Comparison of ENCODE assay signal across 17 cellular contexts in genomic region chr2:33859191-33859590, GRCh38.
DNase-seq lines count a peak whose midpoint lies in the region; ATAC-seq and TF ChIP-seq lines count a peak whose summit lies in the region.
"Had no signal": no experiment of that assay in that cellular context is flagged by ENCODE, and none has a peak within 500 bp of the region (broad histone marks: within the 10 kb centered on the region; RNA-seq: fewer than 3 reads in every experiment).

No MANE protein-coding gene starts in this region.

- POLR2A ChIA-PET in WTC11 (lab: Charles Lee) = no interaction called here

- TF ChIP-seq POLR2A in spleen (IDR thresholded peaks at IDR 0.05) = no peak

- no peak overlapping the region for H3K4me3 ChIP-seq in spleen
- H3K4me3 ChIP-seq: SJSA1 had no signal

- H3K9me3 ChIP-seq in spleen = peaks cover 0 to 15% (median 7%) of the 10 kb centered on the region in 8 donors

- TF ChIP-seq CTCF in WTC11 (IDR thresholded peaks at IDR 0.05) (no peak), progenitor cell of endocrine pancreas (IDR thresholded peaks at IDR 0.05; ENCODE audit: unreplicated experiment) (no peak), spleen (IDR thresholded peaks at IDR 0.05 in 8 of 11, conservative IDR thresholded peaks at IDR 0.05 in 3 of 11) (no peak)

- H3K36me3 ChIP-seq in spleen = no peaks in the 10 kb centered on the region
- H3K36me3 ChIP-seq: SJSA1 had no signal

- H3K27me3 Mint-ChIP-seq in activated naive CD8-positive, alpha-beta T cell = no peaks in the 10 kb centered on the region
- H3K27me3 Mint-ChIP-seq in activated naive CD8-positive, alpha-beta T cell treated with anti-CD3 and anti-CD28 coated beads, Interleukin-2, amount 50 U/mL, for 24 hours = no peaks in the 10 kb centered on the region
- H3K27me3 Mint-ChIP-seq in WTC11 (ENCODE audit: low read depth) (peaks cover 4% of the 10 kb centered on the region), progenitor cell of endocrine pancreas (no peaks in the 10 kb centered on the region)

- H3K36me3 Mint-ChIP-seq in activated naive CD8-positive, alpha-beta T cell = no peaks in the 10 kb centered on the region
- H3K36me3 Mint-ChIP-seq in activated naive CD8-positive, alpha-beta T cell treated with anti-CD3 and anti-CD28 coated beads, Interleukin-2, amount 50 U/mL, for 24 hours (ENCODE audit: low read depth) = no peaks in the 10 kb centered on the region
- H3K36me3 Mint-ChIP-seq in WTC11 (peaks cover 39% of the 10 kb centered on the region), progenitor cell of endocrine pancreas (ENCODE audit: insufficient read depth) (no peaks in the 10 kb centered on the region)

- H3K9me3 Mint-ChIP-seq in activated naive CD8-positive, alpha-beta T cell (ENCODE audit: low read depth) = peaks cover 10% of the 10 kb centered on the region
- H3K9me3 Mint-ChIP-seq in activated naive CD8-positive, alpha-beta T cell treated with anti-CD3 and anti-CD28 coated beads, Interleukin-2, amount 50 U/mL, for 24 hours = peaks cover 10% of the 10 kb centered on the region
- peaks cover 67% of the 10 kb centered on the region for H3K9me3 Mint-ChIP-seq in WTC11
- peaks cover 12% of the 10 kb centered on the region for H3K9me3 Mint-ChIP-seq in progenitor cell of endocrine pancreas (ENCODE audit: low read depth)

- DNase-seq in activated naive CD8-positive, alpha-beta T cell treated with anti-CD3 and anti-CD28 coated beads, Interleukin-2, amount 50 U/mL, for 24 hours = no peak
- peak; percentile 22 to 42 for DNase-seq in Kasumi-1 (lab: John Stamatoyannopoulos, UW)
- DNase-seq in WTC11 (ENCODE audit: low spot score) = no peak
- no peak for DNase-seq in progenitor cell of endocrine pancreas (ENCODE audit: low spot score, unreplicated experiment)
- DNase-seq in NOMO-1 (lab: John Stamatoyannopoulos, UW; ENCODE audit: unreplicated experiment in 2 of 2) = no peak
- no peak for DNase-seq in spleen
- DNase-seq: Caco-2, DMS153, GF-D8, NCI-H1417, NCI-H187, NCI-H345, NCI-H526 had no signal

- CTCF ChIA-PET in WTC11 (lab: Charles Lee) = no interaction called here

- no peaks in the 10 kb centered on the region for H3K27me3 ChIP-seq in spleen (replicated peaks in 1 of 7)
- H3K27me3 ChIP-seq: SJSA1 had no signal

- 35 to 54% (median 41%) methylated on average over 6 of the region's 6 CpGs for WGBS in spleen, 5 donors

- H3K4me3 Mint-ChIP-seq in activated naive CD8-positive, alpha-beta T cell = peak overlapping the region; percentile 30
- no peak overlapping the region for H3K4me3 Mint-ChIP-seq in activated naive CD8-positive, alpha-beta T cell treated with anti-CD3 and anti-CD28 coated beads, Interleukin-2, amount 50 U/mL, for 24 hours
- H3K4me3 Mint-ChIP-seq in WTC11 (no peak overlapping the region), progenitor cell of endocrine pancreas (ENCODE audit: low read depth) (no peak overlapping the region)

- no peak overlapping the region for H3K27ac Mint-ChIP-seq in activated naive CD8-positive, alpha-beta T cell
- no peak overlapping the region for H3K27ac Mint-ChIP-seq in activated naive CD8-positive, alpha-beta T cell treated with anti-CD3 and anti-CD28 coated beads, Interleukin-2, amount 50 U/mL, for 24 hours
- H3K27ac Mint-ChIP-seq in WTC11 = peak overlapping the region; percentile 11; the same call in 1 of the 2 replicates
- H3K27ac Mint-ChIP-seq in progenitor cell of endocrine pancreas = peak overlapping the region; percentile 43

- intact Hi-C loops in spleen (cut with DNase I; ENCODE audit: low total_unique reads) = no loop called here

- peaks cover 0 to 10% (median 0%) of the 10 kb centered on the region in 6 donors for H3K4me1 ChIP-seq in spleen
- H3K4me1 ChIP-seq: Caco-2, SJSA1 had no signal

- no peak for ATAC-seq in activated naive CD8-positive, alpha-beta T cell treated with anti-CD3 and anti-CD28 coated beads, Interleukin-2, amount 50 U/mL, for 24 hours
- ATAC-seq in WTC11 = no peak
- no peak for ATAC-seq in GM19324 (IDR thresholded peaks at IDR 0.05; ENCODE audit: low FRiP score, unreplicated experiment)
- ATAC-seq: Panc1 had no signal

- H3K27ac ChIP-seq in spleen = peak overlapping the region in 2 of 8 donors; percentile 14 to 29
- H3K27ac ChIP-seq: SJSA1 had no signal

- peaks cover 20% of the 10 kb centered on the region for H3K4me1 Mint-ChIP-seq in activated naive CD8-positive, alpha-beta T cell (ENCODE audit: low read depth)
- H3K4me1 Mint-ChIP-seq in activated naive CD8-positive, alpha-beta T cell treated with anti-CD3 and anti-CD28 coated beads, Interleukin-2, amount 50 U/mL, for 24 hours = no peaks in the 10 kb centered on the region
- H3K4me1 Mint-ChIP-seq in WTC11 = peaks cover 17% of the 10 kb centered on the region
- peaks cover 19% of the 10 kb centered on the region for H3K4me1 Mint-ChIP-seq in progenitor cell of endocrine pancreas (ENCODE audit: low read depth)

TF ChIP-seq in WTC11, 78 proteins besides CTCF, POLR2A, EP300 and RAD21 (continues in another document):
- TF ChIP-seq ZNF232 (CRISPR knock-in tag; IDR thresholded peaks at IDR 0.05) (no peak), USF2 (CRISPR knock-in tag; IDR thresholded peaks at IDR 0.05) (no peak), ZNF532 (CRISPR knock-in tag; IDR thresholded peaks at IDR 0.05; ENCODE audit: borderline replicate concordance) (no peak), FOXP4 (CRISPR knock-in tag; IDR thresholded peaks at IDR 0.05) (no peak), E2F4 (CRISPR knock-in tag; IDR thresholded peaks at IDR 0.05; ENCODE audit: borderline replicate concordance, low read depth) (no peak), ZNF263 (CRISPR knock-in tag; IDR thresholded peaks at IDR 0.05; ENCODE audit: low read depth) (no peak), ZNF396 (CRISPR knock-in tag; IDR thresholded peaks at IDR 0.05; ENCODE audit: borderline replicate concordance) (no peak)

Comparison
In these comparisons a context has a peak if more than half of its experiments do, and no peak if none do; other contexts are left out.
1. H3K27ac Mint-ChIP-seq: peak in WTC11 (single experiment) and progenitor cell of endocrine pancreas (single experiment); none in activated naive CD8-positive, alpha-beta T cell (single experiment) and activated naive CD8-positive, alpha-beta T cell treated with anti-CD3 and anti-CD28 coated beads, Interleukin-2, amount 50 U/mL, for 24 hours (single experiment).
2. DNase-seq: peak in Kasumi-1 (2 of 2); none in activated naive CD8-positive, alpha-beta T cell treated with anti-CD3 and anti-CD28 coated beads, Interleukin-2, amount 50 U/mL, for 24 hours (single experiment), WTC11 (single experiment), progenitor cell of endocrine pancreas (single experiment), NOMO-1 (0 of 2) and spleen (single experiment).